ENCODE assay signal across 1 cellular context in genomic region chr2:217785544-217786045, GRCh38.
A peak's percentile ranks its signal among the peaks of the same experiment; 100 is the strongest.
TF ChIP-seq lines count a peak whose summit lies in the region.

No MANE protein-coding gene starts in this region.

TF ChIP-seq in HepG2, 621 proteins besides CTCF, POLR2A, EP300 and RAD21 (continued from another document and continues in another):
- TF ChIP-seq ZNF451 (CRISPR knock-in tag; IDR thresholded peaks at IDR 0.05) (0 out of 2 replicates have a peak, but pooled peaks have one; percentile 22), ZNF772 (CRISPR knock-in tag; IDR thresholded peaks at IDR 0.05) (0 out of 2 replicates have a peak, but pooled peaks have one; percentile 9), ZNF619 (CRISPR knock-in tag; IDR thresholded peaks at IDR 0.05) (peak; percentile 93), ZBTB4 (CRISPR knock-in tag; IDR thresholded peaks at IDR 0.05; ENCODE audit: borderline replicate concordance) (0 out of 2 replicates have a peak, but pooled peaks have one; percentile 46), FOSL2 (CRISPR knock-in tag; IDR thresholded peaks at IDR 0.05) (0 out of 2 replicates have a peak, but pooled peaks have one; percentile 11), TSC22D2 (CRISPR knock-in tag; IDR thresholded peaks at IDR 0.05; ENCODE audit: borderline replicate concordance) (0 out of 2 replicates have a peak, but pooled peaks have one; percentile 31), TFE3 (CRISPR knock-in tag; IDR thresholded peaks at IDR 0.05) (peak; percentile 21; the same call in 1 of the 2 replicates), ZNF276 (CRISPR knock-in tag; IDR thresholded peaks at IDR 0.05; ENCODE audit: low read depth) (0 out of 2 replicates have a peak, but pooled peaks have one; percentile 52), ZNF414 (CRISPR knock-in tag; IDR thresholded peaks at IDR 0.05) (no peak), ZNF768 (CRISPR knock-in tag; IDR thresholded peaks at IDR 0.05) (no peak), ZFP90 (CRISPR knock-in tag; IDR thresholded peaks at IDR 0.05; ENCODE audit: borderline replicate concordance) (no peak), KDM4B (CRISPR knock-in tag; IDR thresholded peaks at IDR 0.05) (0 out of 2 replicates have a peak, but pooled peaks have one; percentile 28), ATF1 (CRISPR knock-in tag; IDR thresholded peaks at IDR 0.05) (no peak), ASH2L (IDR thresholded peaks at IDR 0.05; ENCODE audit: insufficient read length, low read depth, low read length) (no peak), REPIN1 (CRISPR knock-in tag; IDR thresholded peaks at IDR 0.05; ENCODE audit: borderline replicate concordance, low read depth) (0 out of 2 replicates have a peak, but pooled peaks have one; percentile 48), SAP130 (CRISPR knock-in tag; IDR thresholded peaks at IDR 0.05; ENCODE audit: low read depth) (peak; percentile 35; the same call in 1 of the 2 replicates), CBFB (CRISPR knock-in tag; IDR thresholded peaks at IDR 0.05) (0 out of 2 replicates have a peak, but pooled peaks have one; percentile 36), STAG1 (CRISPR knock-in tag; IDR thresholded peaks at IDR 0.05) (peak; percentile 100), TMF1 (CRISPR knock-in tag; IDR thresholded peaks at IDR 0.05; ENCODE audit: low read depth) (no peak), GATAD2A (CRISPR knock-in tag; IDR thresholded peaks at IDR 0.05) (no peak), ELF3 (CRISPR knock-in tag; IDR thresholded peaks at IDR 0.05) (peak; percentile 62), ZNF616 (CRISPR knock-in tag; IDR thresholded peaks at IDR 0.05; ENCODE audit: low read depth) (no peak), FOXA3 (CRISPR knock-in tag; IDR thresholded peaks at IDR 0.05) (0 out of 2 replicates have a peak, but pooled peaks have one; percentile 29), ZFP36 (IDR thresholded peaks at IDR 0.05; ENCODE audit: borderline replicate concordance, low read depth, low read length, partially characterized antibody) (no peak), ATF6 (CRISPR knock-in tag; conservative IDR thresholded peaks at IDR 0.05) (0 out of 2 replicates have a peak, but pooled peaks have one; percentile 58), ZSCAN9 (CRISPR knock-in tag; IDR thresholded peaks at IDR 0.05; ENCODE audit: borderline replicate concordance) (peak; percentile 46; the same call in 1 of the 2 replicates), ZBED4 (CRISPR knock-in tag; IDR thresholded peaks at IDR 0.05; ENCODE audit: borderline replicate concordance) (peak; percentile 26; the same call in 1 of the 2 replicates), MED13 (CRISPR knock-in tag; IDR thresholded peaks at IDR 0.05) (no peak), CERS6 (CRISPR knock-in tag; IDR thresholded peaks at IDR 0.05) (no peak), ZFX (CRISPR knock-in tag; IDR thresholded peaks at IDR 0.05; ENCODE audit: low read depth) (peak; percentile 47; the same call in 1 of the 2 replicates), GABPB1 (CRISPR knock-in tag; IDR thresholded peaks at IDR 0.05) (peak; percentile 51), FOXO4 (CRISPR knock-in tag; conservative IDR thresholded peaks at IDR 0.05) (no peak), SALL1 (CRISPR knock-in tag; IDR thresholded peaks at IDR 0.05) (peak; percentile 18; the same call in 1 of the 2 replicates), ZNF589 (CRISPR knock-in tag; conservative IDR thresholded peaks at IDR 0.05) (no peak), ZFP91 (CRISPR knock-in tag; IDR thresholded peaks at IDR 0.05; ENCODE audit: borderline replicate concordance) (peak; percentile 16; the same call in 1 of the 2 replicates), ZNF234 (CRISPR knock-in tag; conservative IDR thresholded peaks at IDR 0.05) (no peak), ETV5 (CRISPR knock-in tag; IDR thresholded peaks at IDR 0.05; ENCODE audit: borderline replicate concordance) (0 out of 2 replicates have a peak, but pooled peaks have one; percentile 22), RFX1 (IDR thresholded peaks at IDR 0.05) (no peak)
